21 cellular contexts compared by ENCODE assay signal in the genomic region with DNA sequence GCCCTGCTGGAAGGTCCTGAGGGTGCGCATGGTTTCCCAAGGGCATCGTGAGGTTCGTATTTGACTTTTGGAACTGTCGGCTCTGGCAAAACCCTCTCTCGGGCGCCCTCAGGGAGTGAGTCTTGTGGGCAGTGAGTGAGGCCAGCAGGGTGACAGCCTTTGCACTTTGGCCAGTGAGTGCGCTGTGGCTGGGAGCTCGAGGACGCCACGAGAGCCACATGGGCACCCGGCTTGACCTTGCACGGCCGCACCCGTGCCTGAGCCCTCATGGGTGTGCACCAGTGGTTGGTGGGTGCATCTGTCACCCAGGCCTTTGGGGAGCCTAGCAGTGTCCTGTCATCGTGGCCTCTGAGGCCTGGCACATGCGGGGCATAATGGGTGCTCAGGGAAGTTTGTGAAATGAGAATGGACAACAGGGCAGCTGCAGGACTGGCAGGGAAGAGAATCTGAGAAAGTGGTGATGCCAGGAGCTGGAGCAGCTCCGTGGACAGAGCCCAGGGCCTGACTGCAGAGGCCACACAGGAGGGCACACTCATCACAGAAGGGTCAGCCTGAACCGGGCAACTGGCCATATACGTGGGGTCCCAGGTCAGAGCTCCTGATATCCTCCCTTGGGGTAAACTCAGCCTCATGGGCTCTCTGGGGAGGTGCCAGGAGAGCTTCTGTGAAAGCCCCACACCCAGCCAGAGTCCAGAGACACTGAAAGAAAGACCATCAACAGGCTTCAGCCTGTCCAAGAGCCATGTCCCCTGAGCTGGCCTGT. TPM values are rescaled to one million over a fixed set of nuclear protein-coding genes. Genes with fewer than 3 reads are reported as not detected.
DNase-seq lines count a peak whose midpoint lies in the region; ATAC-seq and TF ChIP-seq lines count a peak whose summit lies in the region.
"Had no signal": no experiment of that assay in that cellular context is flagged by ENCODE, and none has a peak within 500 bp of the region (broad histone marks: within the 10 kb centered on the region; RNA-seq: fewer than 3 reads in every experiment).

No MANE protein-coding gene starts in this region.

- H3K9me3 Mint-ChIP-seq in endodermal cell (no peaks in the 10 kb centered on the region), CD14-positive monocyte (peaks cover 0 to 5% (median 2%) of the 10 kb centered on the region in 7 donors)
- H3K9me3 Mint-ChIP-seq: CD8-positive, alpha-beta T cell had no signal

- no peak overlapping the region for H3K4me3 ChIP-seq in BLaER1 treated with 17β-estradiol and CSF1 and Interleukin-3, amounts not matched to agents 10 nM and 100 nM
- H3K4me3 ChIP-seq in endodermal cell (ENCODE audit: low read length) (no peak overlapping the region), right lobe of liver (no peak overlapping the region), right atrium auricular region (no peak overlapping the region)
- H3K4me3 ChIP-seq: BLaER1, MG63 had no signal

- H3K27ac ChIP-seq in BLaER1 treated with 17β-estradiol and CSF1 and Interleukin-3, amounts not matched to agents 10 nM and 100 nM: no peak overlapping the region
- no peak overlapping the region for H3K27ac ChIP-seq in endodermal cell (ENCODE audit: low read depth, low read length)
- H3K27ac ChIP-seq in right lobe of liver: peak overlapping the region; percentile 48 to 68 (median 59)
- H3K27ac ChIP-seq in right atrium auricular region: no peak overlapping the region
- H3K27ac ChIP-seq: 22Rv1, BLaER1 had no signal

- no peaks in the 10 kb centered on the region for H3K36me3 Mint-ChIP-seq in endodermal cell (ENCODE audit: low read depth)
- H3K36me3 Mint-ChIP-seq in CD14-positive monocyte: peaks cover 0 to 2% of the 10 kb centered on the region in 2 donors
- H3K36me3 Mint-ChIP-seq: CD8-positive, alpha-beta T cell had no signal

- H3K27me3 ChIP-seq in BLaER1 treated with 17β-estradiol and CSF1 and Interleukin-3, amounts not matched to agents 10 nM and 100 nM: peaks cover 0 to 8% (median 0%) of the 10 kb centered on the region in 11 experiments; a peak in 2 of 22 replicates
- no peaks in the 10 kb centered on the region for H3K27me3 ChIP-seq in endodermal cell (ENCODE audit: control insufficient read depth, insufficient read depth, low read length, poor library complexity, severe bottlenecking)
- no peaks in the 10 kb centered on the region for H3K27me3 ChIP-seq in right lobe of liver
- no peaks in the 10 kb centered on the region for H3K27me3 ChIP-seq in right atrium auricular region
- H3K27me3 ChIP-seq: BLaER1, MG63 had no signal

- H3K4me3 Mint-ChIP-seq in endodermal cell: no peak overlapping the region
- H3K4me3 Mint-ChIP-seq in CD14-positive monocyte: no peak overlapping the region
- H3K4me3 Mint-ChIP-seq: CD8-positive, alpha-beta T cell had no signal

- no peaks in the 10 kb centered on the region for H4K20me1 ChIP-seq in BLaER1 treated with 17β-estradiol and CSF1 and Interleukin-3, amounts not matched to agents 10 nM and 100 nM
- H4K20me1 ChIP-seq: BLaER1 had no signal

- peak overlapping the region in 6 of 11 experiments; percentile 46 to 70 (median 60); a peak in 6 of 22 replicates for H3K4me2 ChIP-seq in BLaER1 treated with 17β-estradiol and CSF1 and Interleukin-3, amounts not matched to agents 10 nM and 100 nM

- no peak for TF ChIP-seq POLR2A in right lobe of liver (IDR thresholded peaks at IDR 0.05)

- no peaks in the 10 kb centered on the region for H3K36me3 ChIP-seq in BLaER1 treated with 17β-estradiol and CSF1 and Interleukin-3, amounts not matched to agents 10 nM and 100 nM
- no peaks in the 10 kb centered on the region for H3K36me3 ChIP-seq in endodermal cell (ENCODE audit: control insufficient read depth, insufficient read depth, low read length)
- H3K36me3 ChIP-seq in right lobe of liver: peaks cover 0 to 45% (median 20%) of the 10 kb centered on the region in 4 donors
- no peaks in the 10 kb centered on the region for H3K36me3 ChIP-seq in right atrium auricular region
- H3K36me3 ChIP-seq: BLaER1 had no signal

- WGBS in endodermal cell (ENCODE audit: insufficient coverage in 1 of 2, insufficient read length in 1 of 2), 2 experiments: 96 to 97% methylated on average over 12 to 19 of the region's 19 CpGs
- WGBS in right lobe of liver (ENCODE audit: insufficient coverage, low coverage, low lambda C conversion rate, missing lambda C conversion rate): 36% methylated on average over 2 of the region's 19 CpGs

- intact Hi-C loops in right lobe of liver (cut with DNase I) (no loop called here), sciatic nerve (cut with DNase I) (no loop called here), CD14-positive monocyte (cut with micrococcal nuclease) (no loop called here)

- TF ChIP-seq CTCF in endodermal cell (conservative IDR thresholded peaks at IDR 0.05) (no peak), right lobe of liver (IDR thresholded peaks at IDR 0.05) (no peak), right atrium auricular region (IDR thresholded peaks at IDR 0.05) (no peak), CD14-positive monocyte (IDR thresholded peaks at IDR 0.05) (no peak)

- no peak overlapping the region for H3K27ac Mint-ChIP-seq in endodermal cell
- H3K27ac Mint-ChIP-seq in CD14-positive monocyte: peak overlapping the region in 1 of 7 donors; percentile 25
- H3K27ac Mint-ChIP-seq: CD8-positive, alpha-beta T cell had no signal

- peaks cover 17% of the 10 kb centered on the region for H3K27me3 Mint-ChIP-seq in endodermal cell (ENCODE audit: insufficient read depth)
- H3K27me3 Mint-ChIP-seq in CD14-positive monocyte (ENCODE audit: low read depth in 3 of 3): peaks cover 25 to 52% (median 27%) of the 10 kb centered on the region in 3 donors

- H3K4me1 Mint-ChIP-seq in endodermal cell (no peaks in the 10 kb centered on the region), CD14-positive monocyte (peaks cover 12% of the 10 kb centered on the region)

- H3K9me3 ChIP-seq in BLaER1 treated with 17β-estradiol and CSF1 and Interleukin-3, amounts not matched to agents 10 nM and 100 nM (replicated peaks in 1 of 11): no peaks in the 10 kb centered on the region
- H3K9me3 ChIP-seq in endodermal cell (ENCODE audit: control insufficient read depth, low read length) (no peaks in the 10 kb centered on the region), right lobe of liver (no peaks in the 10 kb centered on the region), right atrium auricular region (no peaks in the 10 kb centered on the region)
- H3K9me3 ChIP-seq: BLaER1, MG63 had no signal

- DNase-seq in endodermal cell: peak; percentile 32
- peak; percentile 75 to 90 (median 89) for DNase-seq in right lobe of liver
- peak; percentile 32 for DNase-seq in sciatic nerve (ENCODE audit: low spot score)
- DNase-seq in stimulated activated CD4-positive, alpha-beta T cell treated with anti-CD3 and anti-CD28 coated beads, Interleukin-15, amount 100 ng/mL, for 24 hours: no peak
- DNase-seq in right atrium auricular region (ENCODE audit: low spot score): no peak
- DNase-seq in CD14-positive monocyte (ENCODE audit: low spot score): no peak
- DNase-seq: ACHN; CD8-positive, alpha-beta T cell; DND-41; MG63; NCI-H1048; NCI-H1417 treated with DMSO at 0.1 percent for 48 hours; NCI-H187; NCI-H2227 treated with DMSO at 0.1 percent for 48 hours; NCI-H510A; NCI-H748 treated with DMSO at 0.1 percent for 48 hours; NK-92 treated with Interleukin-12 subunit alpha and Interleukin-12 subunit beta, amount 100 ng/mL, for 24 hours had no signal

- ATAC-seq in right lobe of liver (peak; percentile 69 to 90 (median 86)), sciatic nerve (no peak), GM21367 (IDR thresholded peaks at IDR 0.05; ENCODE audit: unreplicated experiment) (no peak)
- ATAC-seq: CD8-positive, alpha-beta T cell had no signal

- H3K9ac ChIP-seq in BLaER1 treated with 17β-estradiol and CSF1 and Interleukin-3, amounts not matched to agents 10 nM and 100 nM: no peak overlapping the region
- no peak overlapping the region for H3K9ac ChIP-seq in endodermal cell (ENCODE audit: extremely low read depth, low read length, poor library complexity, severe bottlenecking)
- H3K9ac ChIP-seq: BLaER1 had no signal

- H3K4me1 ChIP-seq in BLaER1 treated with 17β-estradiol and CSF1 and Interleukin-3, amounts not matched to agents 10 nM and 100 nM: peaks cover 9 to 52% (median 44%) of the 10 kb centered on the region in 10 experiments
- no peaks in the 10 kb centered on the region for H3K4me1 ChIP-seq in endodermal cell (ENCODE audit: control insufficient read depth, insufficient read depth, low read length)
- H3K4me1 ChIP-seq in right lobe of liver: peaks cover 0 to 24% (median 7%) of the 10 kb centered on the region in 4 donors
- no peaks in the 10 kb centered on the region for H3K4me1 ChIP-seq in right atrium auricular region

RNA-seq across cellular contexts. Expression of a gene that starts 30.4 kb away (rescaled TPM):
- total RNA-seq in endodermal cell (100 to 1,000 TPM; 111 to 140 TPM), right lobe of liver (10 to 100 TPM; 17.7 to 28.6 (median 24.1) TPM), sciatic nerve (43.8 TPM), right atrium auricular region (10 to 100 TPM; 21.4 to 24.9 TPM)
- polyA plus RNA-seq in endodermal cell (2013, experiment 1 of 2): 123 TPM
- 111 TPM for polyA plus RNA-seq in endodermal cell (2013, experiment 2 of 2)
- 10 to 100 TPM; 23.8 to 35.4 TPM for polyA plus RNA-seq in CD14-positive monocyte

RNA-seq across cellular contexts. Expression of a gene that starts 48.2 kb away (rescaled TPM):
- total RNA-seq in endodermal cell: 10 to 100 TPM; 56.1 to 60.5 TPM
- 63.3 TPM for polyA plus RNA-seq in endodermal cell (2013, experiment 1 of 2)
- polyA plus RNA-seq in endodermal cell (2013, experiment 2 of 2): 61.3 TPM
- 10 to 100 TPM; 30.4 to 52.5 (median 39.6) TPM for total RNA-seq in right lobe of liver
- 74.4 TPM for total RNA-seq in sciatic nerve
- total RNA-seq in right atrium auricular region: 10 to 100 TPM; 52.4 to 60.6 TPM
- polyA plus RNA-seq in CD14-positive monocyte: 10 to 100 TPM; 51.6 to 70.2 TPM

Comparison
In these comparisons a context has a peak if more than half of its experiments do, and no peak if none do; other contexts are left out.
1. H3K27ac ChIP-seq: peak in right lobe of liver (3 of 3); none in BLaER1 treated with 17β-estradiol and CSF1 and Interleukin-3, amounts not matched to agents 10 nM and 100 nM (0 of 11), endodermal cell (single experiment) and right atrium auricular region (0 of 2).
2. DNase-seq: peak in endodermal cell (single experiment), right lobe of liver (3 of 3) and sciatic nerve (single experiment); none in stimulated activated CD4-positive, alpha-beta T cell treated with anti-CD3 and anti-CD28 coated beads, Interleukin-15, amount 100 ng/mL, for 24 hours (single experiment), right atrium auricular region (single experiment) and CD14-positive monocyte (single experiment).
3. ATAC-seq: peak in right lobe of liver (4 of 4); none in sciatic nerve (single experiment) and GM21367 (single experiment).